In genomic region chrX:11462648-11463047, GRCh38 we compare ENCODE assay signal across 1 cellular context.
TF ChIP-seq lines count a peak whose summit lies in the region.

No MANE protein-coding gene starts in this region.

TF ChIP-seq in IMR-90, 13 proteins besides CTCF, POLR2A, EP300 and RAD21 (continued from another document):
- TF ChIP-seq MXI1 (IDR thresholded peaks at IDR 0.05; ENCODE audit: borderline replicate concordance, low read depth, low read length) = no peak
- TF ChIP-seq RCOR1 (IDR thresholded peaks at IDR 0.05; ENCODE audit: insufficient replicate concordance, low read length) = no peak
- no peak for TF ChIP-seq MAFK (IDR thresholded peaks at IDR 0.05; ENCODE audit: low read depth, low read length)
- no peak for TF ChIP-seq MAZ (IDR thresholded peaks at IDR 0.05; ENCODE audit: borderline replicate concordance, low read depth, low read length)
- no peak for TF ChIP-seq USF2 (IDR thresholded peaks at IDR 0.05; ENCODE audit: low read depth, low read length)
- TF ChIP-seq FOS (IDR thresholded peaks at IDR 0.05; ENCODE audit: low read depth, low read length) = no peak
